In the genomic region with DNA sequence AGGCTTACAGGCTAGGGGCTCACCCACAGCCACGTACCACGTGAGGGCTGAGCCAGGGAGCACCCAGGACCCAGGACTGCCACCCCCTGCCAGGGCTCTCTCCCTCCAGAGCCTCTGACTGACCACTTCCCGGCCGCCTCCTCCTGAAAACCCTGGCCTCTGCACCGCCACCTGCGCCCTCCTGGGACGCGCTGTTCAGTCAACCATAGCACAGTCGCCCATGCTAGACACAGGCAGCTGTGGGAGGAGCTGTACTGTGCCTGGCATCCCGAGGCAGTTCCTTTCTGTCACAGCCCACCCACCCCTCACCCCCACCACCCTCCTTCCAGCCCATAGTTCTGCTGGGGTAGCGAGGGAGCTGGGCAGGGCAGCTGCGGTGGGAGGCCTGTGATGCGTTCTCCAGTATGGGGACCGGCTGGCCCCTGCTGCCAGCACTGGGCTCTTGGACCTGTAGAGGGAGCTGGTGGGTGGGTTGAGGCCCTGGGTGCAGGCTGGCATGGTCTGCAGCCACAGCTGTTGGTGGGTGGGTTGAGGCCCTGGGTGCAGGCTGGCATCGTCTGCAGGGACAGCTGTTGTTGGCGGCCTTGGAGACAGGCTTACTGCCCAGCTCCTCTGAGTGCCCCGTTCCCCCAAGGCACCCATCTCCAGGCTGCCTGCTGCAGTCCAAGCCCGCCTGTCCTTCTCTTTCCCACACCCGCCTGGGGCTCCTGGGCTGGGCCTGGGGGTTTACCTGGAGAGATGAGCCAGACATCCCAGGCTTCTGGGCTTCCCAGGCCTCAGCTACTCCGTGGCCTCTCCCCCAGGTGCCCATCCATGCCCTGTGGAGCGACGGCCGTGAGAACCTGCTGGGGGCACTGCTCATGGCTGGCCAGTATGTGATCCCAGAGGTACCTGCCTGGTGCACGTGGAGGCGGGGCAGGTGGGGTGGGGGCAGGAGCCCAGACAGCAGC, we compare ENCODE assay signal across 17 cellular contexts. TPM values are rescaled to one million over a fixed set of nuclear protein-coding genes. Genes with fewer than 3 reads are reported as not detected.
DNase-seq lines count a peak whose midpoint lies in the region; ATAC-seq, FAIRE-seq and TF ChIP-seq lines count a peak whose summit lies in the region.
"Had no signal": no experiment of that assay in that cellular context is flagged by ENCODE, and none has a peak within 500 bp of the region (broad histone marks: within the 10 kb centered on the region; RNA-seq: fewer than 3 reads in every experiment).

No MANE protein-coding gene starts in this region.

- H3K36me3 ChIP-seq in bronchial epithelial cell (ENCODE audit: control insufficient read depth, insufficient read depth, low read length) (no peaks in the 10 kb centered on the region), neuronal stem cell (replicated peaks in 1 of 2; ENCODE audit: control insufficient read depth in 2 of 2, insufficient read depth in 2 of 2, low read length in 2 of 2) (no peaks in the 10 kb centered on the region), uterus (no peaks in the 10 kb centered on the region)

- no peak for ATAC-seq in GM21825 (IDR thresholded peaks at IDR 0.05; ENCODE audit: unreplicated experiment)
- ATAC-seq: esophagus mucosa; Panc1; stimulated activated naive CD8-positive, alpha-beta T cell treated with anti-CD3 and anti-CD28 coated beads, Interleukin-15, amount 100 ng/mL, for 72 hours had no signal

- intact Hi-C loops in uterus (cut with DNase I; ENCODE audit: low total_unique reads) = no loop called here

- peak overlapping the region; percentile 75 for H2BK5ac ChIP-seq in neuronal stem cell (ENCODE audit: low read length)

- H3K4me3 ChIP-seq in bronchial epithelial cell (ENCODE audit: low read depth, low read length) (no peak overlapping the region), neuronal stem cell (ENCODE audit: low read length in 2 of 2) (no peak overlapping the region), uterus (no peak overlapping the region)

- no CpG with 5 or more reads among the region's 25 CpGs for WGBS in neuronal stem cell (ENCODE audit: extremely low coverage in 2 of 2, insufficient read length in 2 of 2, insufficient replicate concordance in 1 of 2), 2 donors

- no peak overlapping the region for H4K8ac ChIP-seq in neuronal stem cell (ENCODE audit: low read depth, low read length)

- H3K4me1 ChIP-seq in neuronal stem cell (ENCODE audit: control insufficient read depth in 2 of 2, insufficient read depth in 1 of 2, low read depth in 1 of 2, low read length in 2 of 2) (peaks cover 0 to 5% of the 10 kb centered on the region in 2 donors), uterus (no peaks in the 10 kb centered on the region)

- H3K27me3 ChIP-seq in bronchial epithelial cell (ENCODE audit: control insufficient read depth, insufficient read depth, low read length) (no peaks in the 10 kb centered on the region), neuronal stem cell (ENCODE audit: control insufficient read depth in 3 of 3, insufficient read depth in 3 of 3, low read depth in 1 of 3, low read length in 3 of 3) (peaks cover 0 to 39% (median 0%) of the 10 kb centered on the region in 3 experiments), uterus (no peaks in the 10 kb centered on the region)

- no peak overlapping the region for H2AFZ ChIP-seq in neuronal stem cell (ENCODE audit: low read length)

- peaks cover 5% of the 10 kb centered on the region for H3K79me1 ChIP-seq in neuronal stem cell (ENCODE audit: low read depth, low read length)

- no peak overlapping the region for H3K4me2 ChIP-seq in neuronal stem cell (ENCODE audit: insufficient read depth, low read length, poor library complexity, severe bottlenecking)

- H3K18ac ChIP-seq in neuronal stem cell (ENCODE audit: low read length) = peak overlapping the region; percentile 76

- H3K14ac ChIP-seq in neuronal stem cell (ENCODE audit: low read length) = peak overlapping the region; percentile 8

- H3K27ac ChIP-seq in neuronal stem cell (replicated peaks; ENCODE audit: low read length) (no peak overlapping the region), uterus (no peak overlapping the region)

- no peak overlapping the region for H4K91ac ChIP-seq in neuronal stem cell (ENCODE audit: low read depth, low read length, poor library complexity)

- H2BK15ac ChIP-seq in neuronal stem cell (ENCODE audit: low read length) = peak overlapping the region; percentile 67

- TF ChIP-seq CTCF in bronchial epithelial cell (IDR thresholded peaks at IDR 0.05; ENCODE audit: insufficient read depth, low read length, severe bottlenecking) (peak; percentile 54), uterus (IDR thresholded peaks at IDR 0.05) (no peak)

- FAIRE-seq in bronchial epithelial cell (lab: Jason Lieb, UNC) = no peak

- no peak overlapping the region for H2BK120ac ChIP-seq in neuronal stem cell (ENCODE audit: low read depth, low read length)

- no peak for TF ChIP-seq POLR2A in uterus (IDR thresholded peaks at IDR 0.05)

- peak overlapping the region; percentile 60 for H3K9ac ChIP-seq in neuronal stem cell (ENCODE audit: low read depth, low read length, poor library complexity)

- H3K4ac ChIP-seq in neuronal stem cell (ENCODE audit: low read length) = no peak overlapping the region

- no peaks in the 10 kb centered on the region for H3K9me3 ChIP-seq in neuronal stem cell (replicated peaks in 1 of 2; ENCODE audit: control insufficient read depth in 2 of 2, insufficient read depth in 1 of 2, low read depth in 1 of 2, low read length in 2 of 2)
- H3K9me3 ChIP-seq in uterus = no peaks in the 10 kb centered on the region

- no peak overlapping the region for H3K23ac ChIP-seq in neuronal stem cell (ENCODE audit: low read depth, low read length, poor library complexity)

- DNase-seq in DMS 273 (lab: John Stamatoyannopoulos, UW; ENCODE audit: unreplicated experiment) (peak; percentile 90), LHCN-M2 (ENCODE audit: low read depth) (peak; percentile 38), bronchial epithelial cell (ENCODE audit: low read depth) (no peak), neuronal stem cell (ENCODE audit: low spot score) (no peak), NCI-H2081 treated with DMSO at 0.1 percent for 48 hours (lab: John Stamatoyannopoulos, UW) (no peak), uterus (no peak)
- DNase-seq: activated naive CD4-positive, alpha-beta T cell treated with anti-CD3 and anti-CD28 coated beads, Interleukin-2, amount 50 U/mL, for 16 hours; Calu3; NCI-H1436; stimulated activated CD4-positive, alpha-beta T cell treated with anti-CD3 and anti-CD28 coated beads, Interleukin-4, amount 100 ng/mL, for 4 hours; stimulated activated naive CD8-positive, alpha-beta T cell treated with anti-CD3 and anti-CD28 coated beads, Interleukin-15, amount 100 ng/mL, for 72 hours; T1000 had no signal

- peak overlapping the region; percentile 88 for H2AK5ac ChIP-seq in neuronal stem cell (ENCODE audit: low read depth, low read length)

- H2BK12ac ChIP-seq in neuronal stem cell (ENCODE audit: low read length) = peak overlapping the region; percentile 58

RNA-seq across cellular contexts. Expression of a gene that starts 11.5 kb away (rescaled TPM):
- total RNA-seq in LHCN-M2 (2014; rRNA removed) (0.19 and 0.34 TPM in 2 replicates), bronchial epithelial cell (0.53 and 6.9 TPM in 2 replicates), uterus (10 to 100 TPM in 1 of 4 donors, under 1 TPM in 2, not detected in 1; 0.41 to 16.2 (median 0.51) TPM)
- not detected for polyA plus RNA-seq in LHCN-M2 (2012)
- polyA plus RNA-seq in neuronal stem cell (2013, experiment 1 of 2) = 0.10 TPM
- polyA plus RNA-seq in neuronal stem cell (2013, experiment 2 of 2) = 0.12 TPM
- total RNA-seq: activated CD8-positive, alpha-beta memory T cell treated with anti-CD3 and anti-CD28 coated beads for 36 hours; Calu3; pulmonary artery endothelial cell had no signal

RNA-seq across cellular contexts. Expression of a gene that starts 41.4 kb away (rescaled TPM):
- total RNA-seq in LHCN-M2 (2014; rRNA removed) (under 0.01 TPM in 1 of 2 replicates, not detected in the other), bronchial epithelial cell (0.26 and 1.0 TPM in 2 replicates), uterus (10 to 100 TPM in 1 of 4 donors, 1 to 10 TPM in 3; 4.1 to 10.5 (median 7.5) TPM)
- polyA plus RNA-seq in LHCN-M2 (2012) = not detected
- polyA plus RNA-seq in neuronal stem cell (2013, experiment 1 of 2) = 14.6 TPM
- 14.0 TPM for polyA plus RNA-seq in neuronal stem cell (2013, experiment 2 of 2)

Comparison
In these comparisons a context has a peak if more than half of its experiments do, and no peak if none do; other contexts are left out.
1. DNase-seq: peak in DMS 273 (single experiment) and LHCN-M2 (single experiment); none in bronchial epithelial cell (single experiment), neuronal stem cell (single experiment), NCI-H2081 treated with DMSO at 0.1 percent for 48 hours (single experiment) and uterus (0 of 2).